16 cellular contexts compared by ENCODE assay signal in genomic region chrX:19592952-19593351, GRCh38.
A peak's percentile ranks its signal among the peaks of the same experiment; 100 is the strongest.
DNase-seq lines count a peak whose midpoint lies in the region; ATAC-seq and TF ChIP-seq lines count a peak whose summit lies in the region.
"Had no signal": no experiment of that assay in that cellular context is flagged by ENCODE, and none has a peak within 500 bp of the region (broad histone marks: within the 10 kb centered on the region; RNA-seq: fewer than 3 reads in every experiment).

No MANE protein-coding gene starts in this region.

- peak overlapping the region; percentile 34 for H3K27ac Mint-ChIP-seq in stimulated activated effector memory CD8-positive, alpha-beta T cell treated with anti-CD3 and anti-CD28 coated beads, Interleukin-12 subunit alpha, Interleukin-12 subunit beta, amount 100 ng/mL, for 72 hours
- no peak overlapping the region for H3K27ac Mint-ChIP-seq in activated T-helper 2 cell treated with anti-CD3 and anti-CD28 coated beads, Interferon-gamma antibody, Interleukin-2, Interleukin-4, amounts not matched to agents 10 μg/mL and 5 μg/mL and 100 μg/mL, durations not matched to agents 14 hours and 24 hours and 36 hours
- H3K27ac Mint-ChIP-seq: CD4-positive, alpha-beta T cell; IgD-negative memory B cell had no signal

- H3K9ac ChIP-seq in IMR-90 (ENCODE audit: low read depth, low read length), result no peak overlapping the region

- H4K8ac ChIP-seq in IMR-90 (ENCODE audit: low read depth in 2 of 2, low read length in 2 of 2), result no peak overlapping the region

- no peak for TF ChIP-seq CTCF in IMR-90 (conservative IDR thresholded peaks at IDR 0.05; ENCODE audit: low read depth, low read length)
- no peak for TF ChIP-seq CTCF in left lung (IDR thresholded peaks at IDR 0.05)

- peaks cover 77% of the 10 kb centered on the region for H3K36me3 Mint-ChIP-seq in stimulated activated effector memory CD8-positive, alpha-beta T cell treated with anti-CD3 and anti-CD28 coated beads, Interleukin-12 subunit alpha, Interleukin-12 subunit beta, amount 100 ng/mL, for 72 hours
- H3K36me3 Mint-ChIP-seq in activated T-helper 2 cell treated with anti-CD3 and anti-CD28 coated beads, Interferon-gamma antibody, Interleukin-2, Interleukin-4, amounts not matched to agents 10 μg/mL and 5 μg/mL and 100 μg/mL, durations not matched to agents 14 hours and 24 hours and 36 hours (ENCODE audit: low read depth), result peaks cover 32% of the 10 kb centered on the region

- H3K14ac ChIP-seq in IMR-90 (replicated peaks; ENCODE audit: low read depth, low read length), result no peak overlapping the region

- H2AFZ ChIP-seq in ACC112 (ENCODE audit: low read length, unreplicated experiment), result no peak overlapping the region
- no peak overlapping the region for H2AFZ ChIP-seq in IMR-90 (replicated peaks; ENCODE audit: low read length, poor library complexity)

- H3K4me1 Mint-ChIP-seq in stimulated activated effector memory CD8-positive, alpha-beta T cell treated with anti-CD3 and anti-CD28 coated beads, Interleukin-12 subunit alpha, Interleukin-12 subunit beta, amount 100 ng/mL, for 72 hours, result peaks cover 11% of the 10 kb centered on the region
- peaks cover 11% of the 10 kb centered on the region for H3K4me1 Mint-ChIP-seq in activated T-helper 2 cell treated with anti-CD3 and anti-CD28 coated beads, Interferon-gamma antibody, Interleukin-2, Interleukin-4, amounts not matched to agents 10 μg/mL and 5 μg/mL and 100 μg/mL, durations not matched to agents 14 hours and 24 hours and 36 hours (ENCODE audit: low read depth)

- POLR2A ChIA-PET in IMR-90 (lab: Charles Lee; ENCODE audit: unreplicated experiment), result no interaction called here

- H4K5ac ChIP-seq in IMR-90 (ENCODE audit: low read depth, low read length), result no peak overlapping the region

- CTCF ChIA-PET in IMR-90 (lab: Yijun Ruan, JAX), result interaction anchor here (1.2 to 1.3 kb wide), 2 partner anchors 11 to 147 kb away, joined by 4 read pairs; no protein-coding TSS in a partner anchor

- DNase-seq in IMR-90 (no peak), left lung (no peak), NCI-H1105 (lab: John Stamatoyannopoulos, UW) (no peak), DMS53 treated with DMSO at 0.1 percent for 48 hours (lab: John Stamatoyannopoulos, UW; ENCODE audit: unreplicated experiment) (no peak)
- DNase-seq in stimulated activated effector memory CD8-positive, alpha-beta T cell treated with anti-CD3 and anti-CD28 coated beads, Interleukin-12 subunit alpha, Interleukin-12 subunit beta, amount 100 ng/mL, for 72 hours (ENCODE audit: low spot score in 2 of 2), result no peak
- no peak for DNase-seq in activated T-helper 2 cell treated with anti-CD3 and anti-CD28 coated beads, Interferon-gamma antibody, Interleukin-2, Interleukin-4, amounts not matched to agents 10 μg/mL and 5 μg/mL and 100 μg/mL, durations not matched to agents 14 hours and 24 hours and 36 hours (ENCODE audit: low spot score)
- DNase-seq: DMS79 treated with DMSO at 0.1 percent for 48 hours; NCI-H1417 treated with DMSO at 0.1 percent for 48 hours; NCI-H187; NCI-H774; NK-92 treated with Interleukin-12 subunit alpha and Interleukin-12 subunit beta, amount 100 ng/mL, for 24 hours; SHP77 treated with DMSO at 0.1 percent for 48 hours had no signal

- no peaks in the 10 kb centered on the region for H3K27me3 Mint-ChIP-seq in activated T-helper 2 cell treated with anti-CD3 and anti-CD28 coated beads, Interferon-gamma antibody, Interleukin-2, Interleukin-4, amounts not matched to agents 10 μg/mL and 5 μg/mL and 100 μg/mL, durations not matched to agents 14 hours and 24 hours and 36 hours (ENCODE audit: low read depth)
- H3K27me3 Mint-ChIP-seq: CD4-positive, alpha-beta T cell; IgD-negative memory B cell had no signal

- no peak overlapping the region for H2AK5ac ChIP-seq in IMR-90 (ENCODE audit: low read depth, low read length)

- no peak overlapping the region for H3K18ac ChIP-seq in IMR-90 (ENCODE audit: low read depth, low read length)

- no peak overlapping the region for H3K4me2 ChIP-seq in IMR-90 (ENCODE audit: low read depth, low read length)

- H3K36me3 ChIP-seq in ACC112 (ENCODE audit: insufficient read depth, low read length) (0 out of 2 replicates have a peak, but pooled peaks cover 7% of the 10 kb centered on the region), IMR-90 (ENCODE audit: control insufficient read depth, insufficient read depth, low read length) (peaks cover 1% of the 10 kb centered on the region), left lung (peaks cover 0 to 28% of the 10 kb centered on the region in 2 donors)

- H3K9me1 ChIP-seq in IMR-90 (ENCODE audit: insufficient read depth, low read length), result no peaks in the 10 kb centered on the region; the same call in 1 of the 2 replicates

- no peak overlapping the region for H3K4ac ChIP-seq in IMR-90 (ENCODE audit: low read depth, low read length)

- peak overlapping the region; percentile 6; the same call in 1 of the 2 replicates for H4K91ac ChIP-seq in IMR-90 (ENCODE audit: insufficient read depth, low read depth, low read length)

- no peak overlapping the region for H2BK120ac ChIP-seq in IMR-90 (ENCODE audit: low read depth, low read length)

- H3K23ac ChIP-seq in IMR-90 (ENCODE audit: low read depth, low read length), result no peak overlapping the region

- peaks cover 0 to 24% of the 10 kb centered on the region in 2 experiments; a peak in 3 of 4 replicates for H3K79me1 ChIP-seq in IMR-90 (ENCODE audit: low read depth in 1 of 2, low read length in 2 of 2)

- no peak for TF ChIP-seq POLR2A in IMR-90 (IDR thresholded peaks at IDR 0.05; ENCODE audit: low read depth, low read length)

- H3K4me1 ChIP-seq in ACC112 (ENCODE audit: control insufficient read depth, insufficient read depth, low read length, unreplicated experiment) (peaks cover 32% of the 10 kb centered on the region), IMR-90 (ENCODE audit: control insufficient read depth, insufficient read depth, low read length) (peaks cover 3% of the 10 kb centered on the region), left lung (no peaks in the 10 kb centered on the region)

- no peaks in the 10 kb centered on the region for H4K20me1 ChIP-seq in IMR-90 (ENCODE audit: insufficient read depth, low read length)

- no peak overlapping the region for H2BK15ac ChIP-seq in IMR-90 (ENCODE audit: low read depth, low read length)

- BruUV-seq in IMR-90 (replicated peaks; lab: Mats Ljungman, UMichigan), result no TSS peak

- ATAC-seq in IMR-90 (ENCODE audit: low read depth) (no peak), left lung (peak; percentile 77)
- no peak for ATAC-seq in stimulated activated effector memory CD8-positive, alpha-beta T cell treated with anti-CD3 and anti-CD28 coated beads, Interleukin-12 subunit alpha, Interleukin-12 subunit beta, amount 100 ng/mL, for 72 hours

- H3K56ac ChIP-seq in IMR-90 (ENCODE audit: extremely low read depth, insufficient read depth, low read length), result no peak overlapping the region

- H3K27ac ChIP-seq in ACC112 (ENCODE audit: low read depth, low read length) (peak overlapping the region; percentile 36; the same call in 1 of the 2 replicates), IMR-90 (ENCODE audit: insufficient read depth, low read length) (no peak overlapping the region), left lung (no peak overlapping the region)
- H3K27ac ChIP-seq: RWPE1 had no signal

- dilution Hi-C loops in IMR-90 (cut with HindIII; ENCODE audit: low sequenced_read_pairs, unreplicated experiment), result no loop called here

- no peak overlapping the region for H2BK20ac ChIP-seq in IMR-90 (ENCODE audit: low read depth, low read length)

- H3K4me3 ChIP-seq in ACC112 (ENCODE audit: low read depth, low read length) (no peak overlapping the region), IMR-90 (ENCODE audit: insufficient read depth, low read depth, low read length) (no peak overlapping the region), left lung (no peak overlapping the region)

- H3K27me3 ChIP-seq in ACC112 (ENCODE audit: insufficient read depth, low read length) (no peaks in the 10 kb centered on the region), IMR-90 (ENCODE audit: control insufficient read depth, insufficient read depth, low read length) (no peaks in the 10 kb centered on the region), left lung (no peaks in the 10 kb centered on the region)

- H2BK5ac ChIP-seq in IMR-90 (ENCODE audit: low read depth, low read length, poor library complexity, severe bottlenecking), result no peak overlapping the region

- intact Hi-C loops in IMR-90 (cut with micrococcal nuclease) (loop anchor here (1.0 to 2.0 kb wide), 2 partner anchors 146 to 295 kb away; no protein-coding TSS in a partner anchor), left lung (cut with DNase I) (loop anchor here in 1 of 2 donors (10.0 kb wide), 1 partner anchor 292 kb away; the partner anchor contains the start of gene SH3KBP1)
- intact Hi-C loops in activated T-helper 2 cell treated with anti-CD3 and anti-CD28 coated beads, Interferon-gamma antibody, Interleukin-2, Interleukin-4, amounts not matched to agents 10 μg/mL and 5 μg/mL and 100 μg/mL, durations not matched to agents 14 hours and 24 hours and 36 hours (cut with micrococcal nuclease), result loop anchor here (1.0 kb wide), 1 partner anchor 295 kb away; no protein-coding TSS in a partner anchor

- peaks cover 1% of the 10 kb centered on the region; the same call in 1 of the 2 replicates for H3K9me3 ChIP-seq in IMR-90 (ENCODE audit: control insufficient read depth, insufficient read depth, low read length)
- H3K9me3 ChIP-seq in left lung, result no peaks in the 10 kb centered on the region

- H3K9me3 Mint-ChIP-seq in stimulated activated effector memory CD8-positive, alpha-beta T cell treated with anti-CD3 and anti-CD28 coated beads, Interleukin-12 subunit alpha, Interleukin-12 subunit beta, amount 100 ng/mL, for 72 hours, result no peaks in the 10 kb centered on the region
- no peaks in the 10 kb centered on the region for H3K9me3 Mint-ChIP-seq in activated T-helper 2 cell treated with anti-CD3 and anti-CD28 coated beads, Interferon-gamma antibody, Interleukin-2, Interleukin-4, amounts not matched to agents 10 μg/mL and 5 μg/mL and 100 μg/mL, durations not matched to agents 14 hours and 24 hours and 36 hours
- H3K9me3 Mint-ChIP-seq: CD4-positive, alpha-beta T cell; IgD-negative memory B cell had no signal

- TF ChIP-seq RAD21 in IMR-90 (IDR thresholded peaks at IDR 0.05; ENCODE audit: low read length), result no peak

- no peak overlapping the region for H3K4me3 Mint-ChIP-seq in stimulated activated effector memory CD8-positive, alpha-beta T cell treated with anti-CD3 and anti-CD28 coated beads, Interleukin-12 subunit alpha, Interleukin-12 subunit beta, amount 100 ng/mL, for 72 hours
- no peak overlapping the region for H3K4me3 Mint-ChIP-seq in activated T-helper 2 cell treated with anti-CD3 and anti-CD28 coated beads, Interferon-gamma antibody, Interleukin-2, Interleukin-4, amounts not matched to agents 10 μg/mL and 5 μg/mL and 100 μg/mL, durations not matched to agents 14 hours and 24 hours and 36 hours (ENCODE audit: low read depth)
- H3K4me3 Mint-ChIP-seq: CD4-positive, alpha-beta T cell; IgD-negative memory B cell had no signal

- H3K79me2 ChIP-seq in ACC112 (ENCODE audit: control insufficient read depth, insufficient read depth, low read length, unreplicated experiment), result peaks cover 16% of the 10 kb centered on the region

- H2AK9ac ChIP-seq in IMR-90 (replicated peaks; ENCODE audit: low read depth, low read length, poor library complexity), result no peak overlapping the region

- in situ Hi-C loops in IMR-90 (cut with MboI; ENCODE audit: low sequenced_read_pairs), result loop anchor here (10.0 to 25.0 kb wide), 2 partner anchors 302 to 519 kb away; partner anchors contain the start of gene MAP7D2
